Comparison of ENCODE assay signal across 1 cellular context in genomic region chr3:48301020-48301813, GRCh38.
A peak's percentile ranks its signal among the peaks of the same experiment; 100 is the strongest.
TF ChIP-seq lines count a peak whose summit lies in the region.

Gene NME6, minus strand, starts transcription at chr3:48301367.

TF ChIP-seq in HepG2, 621 proteins besides CTCF, POLR2A, EP300 and RAD21 (continued from another document and continues in another):
- TF ChIP-seq PAWR (CRISPR knock-in tag; IDR thresholded peaks at IDR 0.05; ENCODE audit: borderline replicate concordance) (0 out of 2 replicates have a peak, but pooled peaks have one; percentile 82), GZF1 (CRISPR knock-in tag; IDR thresholded peaks at IDR 0.05) (peak; percentile 91), NR2F2 (IDR thresholded peaks at IDR 0.05; ENCODE audit: borderline replicate concordance, low read depth) (no peak), BCL6 (CRISPR knock-in tag; IDR thresholded peaks at IDR 0.05) (no peak; the same call in 1 of the 2 replicates), GMEB2 (CRISPR knock-in tag; IDR thresholded peaks at IDR 0.05; ENCODE audit: low read depth) (peak; percentile 59), CHD4 (IDR thresholded peaks at IDR 0.05; ENCODE audit: borderline replicate concordance, low read length) (no peak), ZBTB7B (CRISPR knock-in tag; IDR thresholded peaks at IDR 0.05) (peak; percentile 74), DNMT3B (CRISPR knock-in tag; conservative IDR thresholded peaks at IDR 0.05) (peak; percentile 42; the same call in 1 of the 2 replicates), GPN1 (CRISPR knock-in tag; IDR thresholded peaks at IDR 0.05; ENCODE audit: borderline replicate concordance) (peak; percentile 91; the same call in 1 of the 2 replicates), ZFP36L2 (CRISPR knock-in tag; IDR thresholded peaks at IDR 0.05) (no peak), GLI4 (CRISPR knock-in tag; IDR thresholded peaks at IDR 0.05; ENCODE audit: borderline replicate concordance) (peak; percentile 19; the same call in 1 of the 2 replicates), TCF7 (IDR thresholded peaks at IDR 0.05; ENCODE audit: low read depth) (no peak), YEATS4 (CRISPR knock-in tag; IDR thresholded peaks at IDR 0.05; ENCODE audit: borderline replicate concordance) (peak; percentile 94), THRA (CRISPR knock-in tag; IDR thresholded peaks at IDR 0.05; ENCODE audit: borderline replicate concordance) (peak; percentile 78), ZKSCAN5 (CRISPR knock-in tag; IDR thresholded peaks at IDR 0.05) (no peak), ZNF816 (CRISPR knock-in tag; IDR thresholded peaks at IDR 0.05; ENCODE audit: borderline replicate concordance) (peak; percentile 89), GRHL1 (CRISPR knock-in tag; conservative IDR thresholded peaks at IDR 0.05) (no peak), HMG20A (CRISPR knock-in tag; IDR thresholded peaks at IDR 0.05; ENCODE audit: borderline replicate concordance) (0 out of 2 replicates have a peak, but pooled peaks have one; percentile 9), THYN1 (CRISPR knock-in tag; IDR thresholded peaks at IDR 0.05; ENCODE audit: borderline replicate concordance, low read depth) (no peak), FOXM1 (CRISPR knock-in tag; IDR thresholded peaks at IDR 0.05) (0 out of 2 replicates have a peak, but pooled peaks have one; percentile 39), ZNF224 (CRISPR knock-in tag; IDR thresholded peaks at IDR 0.05) (peak; percentile 99; the same call in 1 of the 2 replicates), MXI1 (IDR thresholded peaks at IDR 0.05; ENCODE audit: borderline replicate concordance, low read depth, low read length) (peak; percentile 84), SRSF4 (IDR thresholded peaks at IDR 0.05; ENCODE audit: low read depth, low read length, poor library complexity, severe bottlenecking) (no peak), ZNF343 (CRISPR knock-in tag; IDR thresholded peaks at IDR 0.05) (no peak), ZNF605 (CRISPR knock-in tag; IDR thresholded peaks at IDR 0.05) (peak; percentile 98), ZNF687 (CRISPR knock-in tag; IDR thresholded peaks at IDR 0.05) (peak; percentile 100), KDM1A (CRISPR knock-in tag; IDR thresholded peaks at IDR 0.05) (0 out of 2 replicates have a peak, but pooled peaks have one; percentile 17), MTA1 (CRISPR knock-in tag; IDR thresholded peaks at IDR 0.05; ENCODE audit: borderline replicate concordance) (peak; percentile 84), SOX6 (IDR thresholded peaks at IDR 0.05) (no peak), SOX6 (CRISPR knock-in tag; IDR thresholded peaks at IDR 0.05) (no peak; the same call in none of the 2 replicates), BRCA1 (CRISPR knock-in tag; IDR thresholded peaks at IDR 0.05) (peak; percentile 87; the same call in 1 of the 2 replicates), DPF2 (CRISPR knock-in tag; IDR thresholded peaks at IDR 0.05; ENCODE audit: borderline replicate concordance, low read depth) (no peak), ZMYM4 (CRISPR knock-in tag; IDR thresholded peaks at IDR 0.05) (peak; percentile 82), E2F1 (CRISPR knock-in tag; IDR thresholded peaks at IDR 0.05) (peak; percentile 85), SAFB2 (CRISPR knock-in tag; IDR thresholded peaks at IDR 0.05; ENCODE audit: borderline replicate concordance, low read depth) (peak; percentile 85; the same call in 1 of the 2 replicates), FOXJ3 (CRISPR knock-in tag; IDR thresholded peaks at IDR 0.05; ENCODE audit: borderline replicate concordance) (no peak; the same call in 1 of the 2 replicates), ZFY (CRISPR knock-in tag; IDR thresholded peaks at IDR 0.05) (peak; percentile 88), ZNF451 (CRISPR knock-in tag; IDR thresholded peaks at IDR 0.05) (peak; percentile 90; the same call in 1 of the 2 replicates), PHB2 (IDR thresholded peaks at IDR 0.05; ENCODE audit: partially characterized antibody) (no peak), ZNF879 (CRISPR knock-in tag; IDR thresholded peaks at IDR 0.05) (peak; percentile 65; the same call in 1 of the 2 replicates), ZSCAN29 (CRISPR knock-in tag; conservative IDR thresholded peaks at IDR 0.05) (no peak), ZNF800 (CRISPR knock-in tag; IDR thresholded peaks at IDR 0.05) (peak; percentile 89), TAF1 (CRISPR knock-in tag; IDR thresholded peaks at IDR 0.05) (peak; percentile 91), ZNF138 (CRISPR knock-in tag; IDR thresholded peaks at IDR 0.05; ENCODE audit: low read depth) (peak; percentile 79; the same call in 1 of the 2 replicates), ZBTB38 (CRISPR knock-in tag; IDR thresholded peaks at IDR 0.05) (peak; percentile 83; the same call in 1 of the 2 replicates), SP5 (CRISPR knock-in tag; IDR thresholded peaks at IDR 0.05; ENCODE audit: borderline replicate concordance, low read depth) (no peak; the same call in 1 of the 2 replicates), GABPA (IDR thresholded peaks at IDR 0.05; ENCODE audit: low read depth, low read length) (peak; percentile 59), GABPA (CRISPR knock-in tag; IDR thresholded peaks at IDR 0.05; ENCODE audit: low read depth) (peak; percentile 74), SALL1 (CRISPR knock-in tag; IDR thresholded peaks at IDR 0.05) (peak; percentile 95), THAP7 (CRISPR knock-in tag; IDR thresholded peaks at IDR 0.05) (no peak; the same call in 1 of the 2 replicates), GABPB1 (CRISPR knock-in tag; IDR thresholded peaks at IDR 0.05) (peak; percentile 90), ZNF557 (CRISPR knock-in tag; IDR thresholded peaks at IDR 0.05) (0 out of 2 replicates have a peak, but pooled peaks have one; percentile 52), FOXA1 (IDR thresholded peaks at IDR 0.05) (no peak), FOXA1 (CRISPR knock-in tag; IDR thresholded peaks at IDR 0.05) (0 out of 2 replicates have a peak, but pooled peaks have one; percentile 6), ATF3 (CRISPR knock-in tag; IDR thresholded peaks at IDR 0.05) (peak; percentile 60; the same call in 1 of the 2 replicates), ZFP90 (CRISPR knock-in tag; IDR thresholded peaks at IDR 0.05; ENCODE audit: borderline replicate concordance) (peak; percentile 94), CBFB (CRISPR knock-in tag; IDR thresholded peaks at IDR 0.05) (peak; percentile 19; the same call in 1 of the 2 replicates), GMEB1 (CRISPR knock-in tag; IDR thresholded peaks at IDR 0.05; ENCODE audit: borderline replicate concordance) (peak; percentile 93), MTF2 (CRISPR knock-in tag; IDR thresholded peaks at IDR 0.05; ENCODE audit: borderline replicate concordance) (peak; percentile 81; the same call in 1 of the 2 replicates)
